ENCODE assay signal across 1 cellular context in the genomic region with DNA sequence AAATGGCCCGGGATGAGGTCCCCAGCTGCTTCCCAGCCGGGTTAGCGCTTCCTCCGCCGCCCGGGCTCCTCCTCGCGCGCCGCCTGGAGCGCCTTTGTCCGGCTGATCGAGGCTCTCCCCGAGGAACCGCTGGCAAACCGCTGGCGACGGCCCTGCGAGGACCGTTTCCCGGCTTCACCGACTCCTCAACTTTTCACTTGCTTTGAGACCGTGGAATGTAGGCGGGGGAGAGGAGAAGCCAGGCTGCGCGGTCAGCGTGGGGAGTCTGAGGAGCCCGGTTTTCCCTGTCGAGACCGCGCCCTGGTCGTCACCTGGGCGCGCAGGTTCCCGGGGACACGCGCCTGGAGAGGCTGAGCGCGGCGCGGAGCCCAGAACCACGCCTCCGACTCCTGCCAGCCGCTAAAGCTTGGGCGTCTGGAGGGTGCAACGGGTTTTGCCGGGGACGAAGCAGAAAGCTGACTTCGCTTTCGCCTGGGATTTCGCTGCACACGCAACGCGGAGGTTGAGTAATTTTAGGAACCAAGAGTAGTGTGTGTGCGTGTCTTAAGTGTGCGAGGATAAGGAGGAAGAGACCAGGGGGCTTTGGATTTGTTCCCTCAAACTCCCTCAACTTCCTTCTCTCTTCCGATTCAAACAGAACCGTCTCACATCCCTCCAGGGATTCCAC.
TF ChIP-seq lines count a peak whose summit lies in the region.

No MANE protein-coding gene starts in this region.

TF ChIP-seq in HepG2, 621 proteins besides CTCF, POLR2A, EP300 and RAD21 (continued from another document):
- TF ChIP-seq, protein P1, sequence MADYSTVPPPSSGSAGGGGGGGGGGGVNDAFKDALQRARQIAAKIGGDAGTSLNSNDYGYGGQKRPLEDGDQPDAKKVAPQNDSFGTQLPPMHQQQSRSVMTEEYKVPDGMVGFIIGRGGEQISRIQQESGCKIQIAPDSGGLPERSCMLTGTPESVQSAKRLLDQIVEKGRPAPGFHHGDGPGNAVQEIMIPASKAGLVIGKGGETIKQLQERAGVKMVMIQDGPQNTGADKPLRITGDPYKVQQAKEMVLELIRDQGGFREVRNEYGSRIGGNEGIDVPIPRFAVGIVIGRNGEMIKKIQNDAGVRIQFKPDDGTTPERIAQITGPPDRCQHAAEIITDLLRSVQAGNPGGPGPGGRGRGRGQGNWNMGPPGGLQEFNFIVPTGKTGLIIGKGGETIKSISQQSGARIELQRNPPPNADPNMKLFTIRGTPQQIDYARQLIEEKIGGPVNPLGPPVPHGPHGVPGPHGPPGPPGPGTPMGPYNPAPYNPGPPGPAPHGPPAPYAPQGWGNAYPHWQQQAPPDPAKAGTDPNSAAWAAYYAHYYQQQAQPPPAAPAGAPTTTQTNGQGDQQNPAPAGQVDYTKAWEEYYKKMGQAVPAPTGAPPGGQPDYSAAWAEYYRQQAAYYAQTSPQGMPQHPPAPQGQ (CRISPR knock-in tag; IDR thresholded peaks at IDR 0.05; ENCODE audit: borderline replicate concordance): no peak
- TF ChIP-seq CC2D1A (CRISPR knock-in tag; IDR thresholded peaks at IDR 0.05) (no peak), ZNF225 (CRISPR knock-in tag; IDR thresholded peaks at IDR 0.05) (0 out of 2 replicates have a peak, but pooled peaks have one; percentile 33), HNRNPLL (IDR thresholded peaks at IDR 0.05; ENCODE audit: low read depth, low read length, poor library complexity, severe bottlenecking) (peak; percentile 43), ZNF878 (CRISPR knock-in tag; IDR thresholded peaks at IDR 0.05) (no peak), RNF2 (conservative IDR thresholded peaks at IDR 0.05; ENCODE audit: low read depth) (no peak), ZNF552 (CRISPR knock-in tag; IDR thresholded peaks at IDR 0.05; ENCODE audit: borderline replicate concordance) (no peak), KLF11 (CRISPR knock-in tag; IDR thresholded peaks at IDR 0.05) (no peak), SRSF9 (IDR thresholded peaks at IDR 0.05; ENCODE audit: borderline replicate concordance, insufficient read depth, low read depth, low read length, poor library complexity, severe bottlenecking) (no peak), ZNF607 (CRISPR knock-in tag; IDR thresholded peaks at IDR 0.05; ENCODE audit: borderline replicate concordance) (no peak)
- TF ChIP-seq, protein P2, sequence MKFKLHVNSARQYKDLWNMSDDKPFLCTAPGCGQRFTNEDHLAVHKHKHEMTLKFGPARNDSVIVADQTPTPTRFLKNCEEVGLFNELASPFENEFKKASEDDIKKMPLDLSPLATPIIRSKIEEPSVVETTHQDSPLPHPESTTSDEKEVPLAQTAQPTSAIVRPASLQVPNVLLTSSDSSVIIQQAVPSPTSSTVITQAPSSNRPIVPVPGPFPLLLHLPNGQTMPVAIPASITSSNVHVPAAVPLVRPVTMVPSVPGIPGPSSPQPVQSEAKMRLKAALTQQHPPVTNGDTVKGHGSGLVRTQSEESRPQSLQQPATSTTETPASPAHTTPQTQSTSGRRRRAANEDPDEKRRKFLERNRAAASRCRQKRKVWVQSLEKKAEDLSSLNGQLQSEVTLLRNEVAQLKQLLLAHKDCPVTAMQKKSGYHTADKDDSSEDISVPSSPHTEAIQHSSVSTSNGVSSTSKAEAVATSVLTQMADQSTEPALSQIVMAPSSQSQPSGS (CRISPR knock-in tag; IDR thresholded peaks at IDR 0.05): no peak
